29 cellular contexts compared by ENCODE assay signal in the genomic region with DNA sequence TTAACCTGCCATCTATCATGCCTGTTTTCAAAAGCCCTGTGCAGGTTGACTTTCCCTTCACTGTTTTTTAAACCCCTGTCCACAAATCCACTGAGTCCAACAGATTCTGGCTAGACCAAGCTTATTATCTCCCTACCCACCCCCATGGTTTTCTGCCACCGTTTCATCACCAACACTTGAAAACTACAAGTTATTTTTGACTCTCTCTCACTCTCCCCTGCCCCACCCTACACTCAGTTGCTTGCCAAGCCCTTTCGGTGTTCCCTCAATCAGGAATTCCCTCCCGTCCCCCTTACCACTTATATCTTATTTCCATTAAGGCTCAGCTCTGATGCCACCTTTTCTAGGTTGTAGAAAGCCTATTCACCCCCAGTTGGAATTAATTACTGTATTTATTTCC.
"Had no signal": no experiment of that assay in that cellular context is flagged by ENCODE, and none has a peak within 500 bp of the region (broad histone marks: within the 10 kb centered on the region; RNA-seq: fewer than 3 reads in every experiment).

No MANE protein-coding gene starts in this region.

- H3K36me3 ChIP-seq: ascending aorta, gastroesophageal sphincter, neutrophil, thoracic aorta, upper lobe of left lung, vagina had no signal

- H3K4me3 Mint-ChIP-seq: activated naive CD4-positive, alpha-beta T cell treated with anti-CD3 and anti-CD28 coated beads, Interleukin-2, amount 10 ng/mL, durations not matched to agents 7 days and 5 days; activated naive CD8-positive, alpha-beta T cell treated with anti-CD3 and anti-CD28 coated beads, Interleukin-2, amount 10 ng/mL, durations not matched to agents 7 days and 5 days; brain; effector memory CD8-positive, alpha-beta T cell; natural killer cell treated with Interleukin-12 subunit alpha and Interleukin-12 subunit beta and Interleukin-15 and Interleukin-18, amount 100 ng/mL, for 72 hours; stimulated activated effector memory CD8-positive, alpha-beta T cell treated with anti-CD3 and anti-CD28 coated beads, Interleukin-12 subunit alpha, Interleukin-12 subunit beta, amount 100 ng/mL, for 72 hours; stimulated activated naive CD8-positive, alpha-beta T cell treated with anti-CD3 and anti-CD28 coated beads, Interleukin-15, Interleukin-2, amounts not matched to agents 100 ng/mL and 50 ng/mL, for 24 hours; T-helper 1 cell treated with Interleukin-12 subunit alpha and Interleukin-12 subunit beta and Interleukin-4 antibody, amounts not matched to agents 30 μg/mL and 1 μg/mL, for 36 hours had no signal

- H3K27me3 Mint-ChIP-seq: activated naive CD4-positive, alpha-beta T cell treated with anti-CD3 and anti-CD28 coated beads, Interleukin-2, amount 10 ng/mL, durations not matched to agents 7 days and 5 days; activated naive CD8-positive, alpha-beta T cell treated with anti-CD3 and anti-CD28 coated beads, Interleukin-2, amount 10 ng/mL, durations not matched to agents 7 days and 5 days; brain; effector memory CD8-positive, alpha-beta T cell; stimulated activated naive CD8-positive, alpha-beta T cell treated with anti-CD3 and anti-CD28 coated beads, Interleukin-15, Interleukin-2, amounts not matched to agents 100 ng/mL and 50 ng/mL, for 24 hours had no signal

- H3K4me3 ChIP-seq: ascending aorta, gastroesophageal sphincter, thoracic aorta, upper lobe of left lung, vagina had no signal

- DNase-seq: activated CD4-positive, alpha-beta T cell treated with anti-CD3 and anti-CD28 coated beads for 48 hours; activated CD4-positive, alpha-beta T cell treated with anti-CD3 and anti-CD28 coated beads, Interleukin-2, amount 50 U/mL, for 48 hours; activated CD8-positive, alpha-beta memory T cell treated with anti-CD3 and anti-CD28 coated beads, Interleukin-2, amount 50 U/mL, for 4 hours; activated gamma-delta T cell; activated naive CD4-positive, alpha-beta T cell treated with anti-CD3 and anti-CD28 coated beads, Interleukin-2, amount 10 ng/mL, durations not matched to agents 7 days and 5 days; activated naive CD8-positive, alpha-beta T cell treated with anti-CD3 and anti-CD28 coated beads, Interleukin-2, amount 10 ng/mL, durations not matched to agents 7 days and 5 days; activated T-cell treated with anti-CD3 and anti-CD28 coated beads, Interleukin-2, amount 50 U/mL, for 1 hour; caudate nucleus; cortex of kidney; effector memory CD8-positive, alpha-beta T cell; kidney glomerular epithelial cell; mesenchymal stem cell; small intestine; stimulated activated CD4-positive, alpha-beta T cell treated with anti-CD3 and anti-CD28 coated beads, Interleukin-4, amount 100 ng/mL, for 24 hours; SW 1271; T-helper 9 cell; upper lobe of left lung had no signal

- H3K27ac Mint-ChIP-seq: activated naive CD4-positive, alpha-beta T cell treated with anti-CD3 and anti-CD28 coated beads, Interleukin-2, amount 10 ng/mL, durations not matched to agents 7 days and 5 days; activated naive CD8-positive, alpha-beta T cell treated with anti-CD3 and anti-CD28 coated beads, Interleukin-2, amount 10 ng/mL, durations not matched to agents 7 days and 5 days; natural killer cell treated with Interleukin-12 subunit alpha and Interleukin-12 subunit beta and Interleukin-15 and Interleukin-18, amount 100 ng/mL, for 72 hours; stimulated activated effector memory CD8-positive, alpha-beta T cell treated with anti-CD3 and anti-CD28 coated beads, Interleukin-12 subunit alpha, Interleukin-12 subunit beta, amount 100 ng/mL, for 72 hours; stimulated activated naive CD8-positive, alpha-beta T cell treated with anti-CD3 and anti-CD28 coated beads, Interleukin-15, Interleukin-2, amounts not matched to agents 100 ng/mL and 50 ng/mL, for 24 hours; T-helper 1 cell treated with Interleukin-12 subunit alpha and Interleukin-12 subunit beta and Interleukin-4 antibody, amounts not matched to agents 30 μg/mL and 1 μg/mL, for 36 hours had no signal

- H3K27me3 ChIP-seq: ascending aorta, gastroesophageal sphincter, neutrophil, upper lobe of left lung, vagina had no signal

- ATAC-seq: effector memory CD8-positive, alpha-beta T cell; gastroesophageal sphincter; natural killer cell treated with Interleukin-12 subunit alpha and Interleukin-12 subunit beta and Interleukin-15 and Interleukin-18, amount 100 ng/mL, for 72 hours; sciatic nerve; stimulated activated effector memory CD8-positive, alpha-beta T cell treated with anti-CD3 and anti-CD28 coated beads, Interleukin-12 subunit alpha, Interleukin-12 subunit beta, amount 100 ng/mL, for 72 hours had no signal

- H3K27ac ChIP-seq: ascending aorta, neutrophil, thoracic aorta, upper lobe of left lung, vagina, VCaP had no signal

- H3K9me3 Mint-ChIP-seq: activated naive CD4-positive, alpha-beta T cell treated with anti-CD3 and anti-CD28 coated beads, Interleukin-2, amount 10 ng/mL, durations not matched to agents 7 days and 5 days; activated naive CD8-positive, alpha-beta T cell treated with anti-CD3 and anti-CD28 coated beads, Interleukin-2, amount 10 ng/mL, durations not matched to agents 7 days and 5 days; brain; effector memory CD8-positive, alpha-beta T cell; natural killer cell treated with Interleukin-12 subunit alpha and Interleukin-12 subunit beta and Interleukin-15 and Interleukin-18, amount 100 ng/mL, for 72 hours; stimulated activated effector memory CD8-positive, alpha-beta T cell treated with anti-CD3 and anti-CD28 coated beads, Interleukin-12 subunit alpha, Interleukin-12 subunit beta, amount 100 ng/mL, for 72 hours; stimulated activated naive CD8-positive, alpha-beta T cell treated with anti-CD3 and anti-CD28 coated beads, Interleukin-15, Interleukin-2, amounts not matched to agents 100 ng/mL and 50 ng/mL, for 24 hours; T-helper 1 cell treated with Interleukin-12 subunit alpha and Interleukin-12 subunit beta and Interleukin-4 antibody, amounts not matched to agents 30 μg/mL and 1 μg/mL, for 36 hours had no signal

- H3K36me3 Mint-ChIP-seq: activated naive CD4-positive, alpha-beta T cell treated with anti-CD3 and anti-CD28 coated beads, Interleukin-2, amount 10 ng/mL, durations not matched to agents 7 days and 5 days; natural killer cell treated with Interleukin-12 subunit alpha and Interleukin-12 subunit beta and Interleukin-15 and Interleukin-18, amount 100 ng/mL, for 72 hours; stimulated activated effector memory CD8-positive, alpha-beta T cell treated with anti-CD3 and anti-CD28 coated beads, Interleukin-12 subunit alpha, Interleukin-12 subunit beta, amount 100 ng/mL, for 72 hours had no signal

- H3K4me1 ChIP-seq: ascending aorta, upper lobe of left lung, vagina had no signal

- H3K4me1 Mint-ChIP-seq: activated naive CD4-positive, alpha-beta T cell treated with anti-CD3 and anti-CD28 coated beads, Interleukin-2, amount 10 ng/mL, durations not matched to agents 7 days and 5 days; activated naive CD8-positive, alpha-beta T cell treated with anti-CD3 and anti-CD28 coated beads, Interleukin-2, amount 10 ng/mL, durations not matched to agents 7 days and 5 days had no signal

- H3K9me3 ChIP-seq: ascending aorta, gastroesophageal sphincter, neutrophil, thoracic aorta, upper lobe of left lung, vagina had no signal
